ENCODE assay signal across 1 cellular context in genomic region chr10:68560201-68560915, GRCh38.
A peak's percentile ranks its signal among the peaks of the same experiment; 100 is the strongest.
TF ChIP-seq lines count a peak whose summit lies in the region.

Gene TET1, plus strand, starts transcription at chr10:68560337. Its CDS starts 12,002 bp downstream, at chr10:68572339.

TF ChIP-seq in HepG2, 621 proteins besides CTCF, POLR2A, EP300 and RAD21 (continued from another document and continues in another):
- TF ChIP-seq, protein P1, sequence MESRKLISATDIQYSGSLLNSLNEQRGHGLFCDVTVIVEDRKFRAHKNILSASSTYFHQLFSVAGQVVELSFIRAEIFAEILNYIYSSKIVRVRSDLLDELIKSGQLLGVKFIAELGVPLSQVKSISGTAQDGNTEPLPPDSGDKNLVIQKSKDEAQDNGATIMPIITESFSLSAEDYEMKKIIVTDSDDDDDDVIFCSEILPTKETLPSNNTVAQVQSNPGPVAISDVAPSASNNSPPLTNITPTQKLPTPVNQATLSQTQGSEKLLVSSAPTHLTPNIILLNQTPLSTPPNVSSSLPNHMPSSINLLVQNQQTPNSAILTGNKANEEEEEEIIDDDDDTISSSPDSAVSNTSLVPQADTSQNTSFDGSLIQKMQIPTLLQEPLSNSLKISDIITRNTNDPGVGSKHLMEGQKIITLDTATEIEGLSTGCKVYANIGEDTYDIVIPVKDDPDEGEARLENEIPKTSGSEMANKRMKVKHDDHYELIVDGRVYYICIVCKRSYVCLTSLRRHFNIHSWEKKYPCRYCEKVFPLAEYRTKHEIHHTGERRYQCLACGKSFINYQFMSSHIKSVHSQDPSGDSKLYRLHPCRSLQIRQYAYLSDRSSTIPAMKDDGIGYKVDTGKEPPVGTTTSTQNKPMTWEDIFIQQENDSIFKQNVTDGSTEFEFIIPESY (CRISPR knock-in tag; IDR thresholded peaks at IDR 0.05): no peak
- TF ChIP-seq IRF2 (CRISPR knock-in tag; IDR thresholded peaks at IDR 0.05) (no peak; the same call in 1 of the 2 replicates), ZBTB20 (CRISPR knock-in tag; IDR thresholded peaks at IDR 0.05; ENCODE audit: borderline replicate concordance, low read depth) (no peak; the same call in 1 of the 2 replicates), BRCA1 (CRISPR knock-in tag; IDR thresholded peaks at IDR 0.05) (no peak), POGZ (CRISPR knock-in tag; IDR thresholded peaks at IDR 0.05) (peak; percentile 64), TBL1XR1 (IDR thresholded peaks at IDR 0.05; ENCODE audit: borderline replicate concordance, low read length, partially characterized antibody) (peak; percentile 67), ZNF282 (IDR thresholded peaks at IDR 0.05; ENCODE audit: partially characterized antibody) (no peak), SKIL (CRISPR knock-in tag; IDR thresholded peaks at IDR 0.05; ENCODE audit: borderline replicate concordance) (peak; percentile 24; the same call in 1 of the 2 replicates), MTF2 (CRISPR knock-in tag; IDR thresholded peaks at IDR 0.05; ENCODE audit: borderline replicate concordance) (peak; percentile 63; the same call in 1 of the 2 replicates), MAFG (CRISPR knock-in tag; IDR thresholded peaks at IDR 0.05) (no peak), ARHGAP35 (CRISPR knock-in tag; IDR thresholded peaks at IDR 0.05; ENCODE audit: borderline replicate concordance) (0 out of 2 replicates have a peak, but pooled peaks have one; percentile 57), ISL2 (CRISPR knock-in tag; IDR thresholded peaks at IDR 0.05) (peak; percentile 35), ZFP90 (CRISPR knock-in tag; IDR thresholded peaks at IDR 0.05; ENCODE audit: borderline replicate concordance) (peak; percentile 33; the same call in 1 of the 2 replicates), ZSCAN9 (CRISPR knock-in tag; IDR thresholded peaks at IDR 0.05; ENCODE audit: borderline replicate concordance) (peak; percentile 80; the same call in 1 of the 2 replicates), PHF20 (CRISPR knock-in tag; IDR thresholded peaks at IDR 0.05) (peak; percentile 53; the same call in 1 of the 2 replicates), BATF2 (CRISPR knock-in tag; IDR thresholded peaks at IDR 0.05) (0 out of 2 replicates have a peak, but pooled peaks have one; percentile 13), SOX5 (CRISPR knock-in tag; IDR thresholded peaks at IDR 0.05; ENCODE audit: borderline replicate concordance) (peak; percentile 30; the same call in 1 of the 2 replicates), PAF1 (CRISPR knock-in tag; IDR thresholded peaks at IDR 0.05) (no peak), ZBTB3 (CRISPR knock-in tag; IDR thresholded peaks at IDR 0.05; ENCODE audit: borderline replicate concordance, low read depth) (no peak), ZBTB14 (CRISPR knock-in tag; IDR thresholded peaks at IDR 0.05) (no peak), ZNF577 (CRISPR knock-in tag; IDR thresholded peaks at IDR 0.05; ENCODE audit: borderline replicate concordance, low read depth) (no peak), ZNF746 (CRISPR knock-in tag; IDR thresholded peaks at IDR 0.05) (peak; percentile 53; the same call in 1 of the 2 replicates), SNAPC5 (CRISPR knock-in tag; IDR thresholded peaks at IDR 0.05; ENCODE audit: borderline replicate concordance) (no peak), HOXD1 (CRISPR knock-in tag; IDR thresholded peaks at IDR 0.05) (no peak; the same call in 1 of the 2 replicates), ATF1 (CRISPR knock-in tag; IDR thresholded peaks at IDR 0.05) (no peak), ZNF407 (CRISPR knock-in tag; IDR thresholded peaks at IDR 0.05; ENCODE audit: not compliant biosample characterization) (no peak), BHLHE40 (IDR thresholded peaks at IDR 0.05; ENCODE audit: low read length) (0 out of 2 replicates have a peak, but pooled peaks have one; percentile 11), BRD4 (CRISPR knock-in tag; IDR thresholded peaks at IDR 0.05) (no peak; the same call in 1 of the 2 replicates), POGK (CRISPR knock-in tag; conservative IDR thresholded peaks at IDR 0.05) (peak; percentile 21; the same call in 1 of the 2 replicates), ZNF331 (CRISPR knock-in tag; IDR thresholded peaks at IDR 0.05) (0 out of 2 replicates have a peak, but pooled peaks have one; percentile 45), ZNF784 (CRISPR knock-in tag; IDR thresholded peaks at IDR 0.05; ENCODE audit: borderline replicate concordance) (peak; percentile 90), HNF1B (CRISPR knock-in tag; IDR thresholded peaks at IDR 0.05) (no peak)
- TF ChIP-seq, protein P2, sequence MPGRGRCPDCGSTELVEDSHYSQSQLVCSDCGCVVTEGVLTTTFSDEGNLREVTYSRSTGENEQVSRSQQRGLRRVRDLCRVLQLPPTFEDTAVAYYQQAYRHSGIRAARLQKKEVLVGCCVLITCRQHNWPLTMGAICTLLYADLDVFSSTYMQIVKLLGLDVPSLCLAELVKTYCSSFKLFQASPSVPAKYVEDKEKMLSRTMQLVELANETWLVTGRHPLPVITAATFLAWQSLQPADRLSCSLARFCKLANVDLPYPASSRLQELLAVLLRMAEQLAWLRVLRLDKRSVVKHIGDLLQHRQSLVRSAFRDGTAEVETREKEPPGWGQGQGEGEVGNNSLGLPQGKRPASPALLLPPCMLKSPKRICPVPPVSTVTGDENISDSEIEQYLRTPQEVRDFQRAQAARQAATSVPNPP (CRISPR knock-in tag; IDR thresholded peaks at IDR 0.05): 0 out of 2 replicates have a peak, but pooled peaks have one; percentile 53
- TF ChIP-seq, protein P3, sequence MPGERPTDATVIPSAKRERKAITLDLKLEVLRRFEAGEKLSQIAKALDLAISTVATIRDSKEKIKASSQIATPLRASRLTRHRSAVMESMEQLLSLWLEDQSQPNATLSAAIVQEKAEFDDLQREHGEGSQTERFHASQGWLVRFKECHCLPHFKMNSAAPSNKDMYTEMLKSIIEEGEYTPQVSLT (CRISPR knock-in tag; IDR thresholded peaks at IDR 0.05; ENCODE audit: borderline replicate concordance, low read depth): no peak
- TF ChIP-seq, protein P4, sequence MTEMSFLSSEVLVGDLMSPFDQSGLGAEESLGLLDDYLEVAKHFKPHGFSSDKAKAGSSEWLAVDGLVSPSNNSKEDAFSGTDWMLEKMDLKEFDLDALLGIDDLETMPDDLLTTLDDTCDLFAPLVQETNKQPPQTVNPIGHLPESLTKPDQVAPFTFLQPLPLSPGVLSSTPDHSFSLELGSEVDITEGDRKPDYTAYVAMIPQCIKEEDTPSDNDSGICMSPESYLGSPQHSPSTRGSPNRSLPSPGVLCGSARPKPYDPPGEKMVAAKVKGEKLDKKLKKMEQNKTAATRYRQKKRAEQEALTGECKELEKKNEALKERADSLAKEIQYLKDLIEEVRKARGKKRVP (CRISPR knock-in tag; IDR thresholded peaks at IDR 0.05): peak in 1 of 2 experiments; percentile 30; a peak in 1 of 4 replicates
